ENCODE assay signal across 20 cellular contexts in the genomic region with DNA sequence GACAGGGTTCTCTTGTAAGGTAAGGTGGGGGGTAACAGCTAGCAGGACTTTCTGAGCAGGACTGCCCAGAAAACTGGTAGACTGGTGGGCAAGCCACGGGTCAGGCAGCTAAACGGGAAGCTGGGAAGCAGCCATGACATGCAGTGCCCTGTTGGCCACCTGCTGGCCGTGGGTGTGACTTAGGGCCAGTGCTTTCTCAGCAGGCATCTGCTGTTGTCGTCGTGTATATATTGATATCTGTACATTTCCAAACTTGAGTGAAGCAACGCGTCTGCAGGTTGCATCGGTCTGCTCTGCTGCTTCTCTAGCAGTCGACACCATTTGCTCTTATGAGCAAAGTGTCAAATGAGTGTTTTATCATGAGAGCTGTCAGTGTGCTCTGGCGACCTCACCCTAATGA. TPM values are rescaled to one million over a fixed set of nuclear protein-coding genes. Genes with fewer than 3 reads are reported as not detected.
DNase-seq lines count a peak whose midpoint lies in the region; ATAC-seq and TF ChIP-seq lines count a peak whose summit lies in the region.
"Had no signal": no experiment of that assay in that cellular context is flagged by ENCODE, and none has a peak within 500 bp of the region (broad histone marks: within the 10 kb centered on the region; RNA-seq: fewer than 3 reads in every experiment).

No MANE protein-coding gene starts in this region.

- H3K27ac ChIP-seq in 22Rv1 (no peak overlapping the region), WERI-Rb-1 (no peak overlapping the region), cardiac muscle cell (no peak overlapping the region), hepatocyte (no peak overlapping the region)
- H3K27ac ChIP-seq: BLaER1, SJSA1 had no signal

- peak; percentile 12; the same call in 1 of the 2 replicates for TF ChIP-seq CTCF in 22Rv1 (IDR thresholded peaks at IDR 0.05)
- peak; percentile 23; the same call in 1 of the 2 replicates for TF ChIP-seq CTCF in BE2C (IDR thresholded peaks at IDR 0.05; ENCODE audit: low read depth, low read length)
- TF ChIP-seq CTCF in WERI-Rb-1 (IDR thresholded peaks at IDR 0.05; ENCODE audit: low read depth, low read length), result peak; percentile 44
- TF ChIP-seq CTCF in cardiac muscle cell (IDR thresholded peaks at IDR 0.05; ENCODE audit: low read depth, low read length), result peak; percentile 11
- no peak for TF ChIP-seq CTCF in hepatocyte (IDR thresholded peaks at IDR 0.05; ENCODE audit: poor library complexity)

- no peak overlapping the region for H3K4me2 ChIP-seq in hepatocyte
- H3K4me2 ChIP-seq: BLaER1 had no signal

- H3K27me3 ChIP-seq in BE2C (no peaks in the 10 kb centered on the region), WERI-Rb-1 (ENCODE audit: insufficient read depth, low read depth, severe bottlenecking) (no peaks in the 10 kb centered on the region), cardiac muscle cell (no peaks in the 10 kb centered on the region), hepatocyte (no peaks in the 10 kb centered on the region)
- H3K27me3 ChIP-seq: BLaER1, SJSA1 had no signal

- DNase-seq in BE2C (no peak), WERI-Rb-1 (no peak), cardiac muscle cell (ENCODE audit: low read depth in 1 of 2, low spot score in 1 of 2) (peak in 1 of 2 donors; percentile 22), OCI-M1 (lab: John Stamatoyannopoulos, UW) (no peak), hepatocyte (ENCODE audit: low spot score) (no peak)
- DNase-seq: activated CD4-positive, alpha-beta T cell treated with anti-CD3 and anti-CD28 coated beads, Interleukin-2, amount 50 U/mL, for 4 hours; activated gamma-delta T cell treated with Interleukin-2 at 50 U/mL for 16 hours; DMS79; effector memory CD4-positive, alpha-beta T cell; KG1; mesendoderm; NCI-H2227 treated with DMSO at 0.1 percent for 48 hours; retina; stimulated activated CD4-positive, alpha-beta T cell treated with anti-CD3 and anti-CD28 coated beads, Interleukin-1b, Interleukin-23, amount 100 ng/mL, for 48 hours; substantia nigra had no signal

- H3K4me1 ChIP-seq in BE2C, result no peaks in the 10 kb centered on the region
- no peaks in the 10 kb centered on the region for H3K4me1 ChIP-seq in cardiac muscle cell (ENCODE audit: low read depth)
- H3K4me1 ChIP-seq in hepatocyte (ENCODE audit: insufficient read depth), result no peaks in the 10 kb centered on the region
- H3K4me1 ChIP-seq: SJSA1 had no signal

- WGBS in hepatocyte (ENCODE audit: low lambda C conversion rate, missing lambda C conversion rate), result 88% methylated on average over 10 of the region's 10 CpGs

- no peaks in the 10 kb centered on the region for H3K9me3 ChIP-seq in BE2C
- no peaks in the 10 kb centered on the region for H3K9me3 ChIP-seq in WERI-Rb-1 (ENCODE audit: severe bottlenecking)
- no peaks in the 10 kb centered on the region for H3K9me3 ChIP-seq in cardiac muscle cell (ENCODE audit: low read depth)
- no peaks in the 10 kb centered on the region for H3K9me3 ChIP-seq in hepatocyte (ENCODE audit: low read depth)
- H3K9me3 ChIP-seq: BLaER1, SJSA1 had no signal

- no peak overlapping the region for H2AFZ ChIP-seq in hepatocyte

- H3K79me2 ChIP-seq in hepatocyte, result no peaks in the 10 kb centered on the region

- H3K9me2 ChIP-seq in hepatocyte (replicated peaks; ENCODE audit: insufficient read depth), result no peaks in the 10 kb centered on the region

- ATAC-seq in GM21390 (IDR thresholded peaks at IDR 0.05; ENCODE audit: unreplicated experiment) (no peak), GM21619 (IDR thresholded peaks at IDR 0.05; ENCODE audit: unreplicated experiment) (no peak)

- H4K20me1 ChIP-seq in hepatocyte (ENCODE audit: insufficient read depth, poor library complexity, severe bottlenecking), result no peaks in the 10 kb centered on the region
- H4K20me1 ChIP-seq: BLaER1 had no signal

- H3K4me3 ChIP-seq in BE2C (ENCODE audit: low read depth, low read length) (no peak overlapping the region), WERI-Rb-1 (ENCODE audit: low read depth, low read length) (no peak overlapping the region), cardiac muscle cell (no peak overlapping the region), hepatocyte (no peak overlapping the region)
- H3K4me3 ChIP-seq: BLaER1, SJSA1 had no signal

- H3K36me3 ChIP-seq in BE2C (no peaks in the 10 kb centered on the region), WERI-Rb-1 (peaks cover 9% of the 10 kb centered on the region; the same call in 1 of the 2 replicates), cardiac muscle cell (no peaks in the 10 kb centered on the region), hepatocyte (replicated peaks; ENCODE audit: insufficient read depth, low read depth) (no peaks in the 10 kb centered on the region)
- H3K36me3 ChIP-seq: SJSA1 had no signal

RNA-seq across cellular contexts. Expression of gene COA5, which starts 31.0 kb away (rescaled TPM):
- 21.3 TPM for polyA plus RNA-seq in BE2C (2012; ENCODE audit: insufficient read depth, insufficient read length, low read depth)
- 64.0 and 78.5 TPM in 2 replicates for total RNA-seq in cardiac muscle cell
- polyA plus RNA-seq in cardiac muscle cell, result 85.4 and 88.8 TPM in 2 replicates
- 50.7 and 58.4 TPM in 2 replicates for total RNA-seq in hepatocyte
- 48.8 and 49.9 TPM in 2 replicates for polyA plus RNA-seq in hepatocyte

RNA-seq across cellular contexts. Expression of gene UNC50, which starts 31.1 kb away (rescaled TPM):
- polyA plus RNA-seq in BE2C (2012; ENCODE audit: insufficient read depth, insufficient read length, low read depth), result 21.1 TPM
- total RNA-seq in cardiac muscle cell, result 35.0 and 37.9 TPM in 2 replicates
- polyA plus RNA-seq in cardiac muscle cell, result 53.7 and 60.8 TPM in 2 replicates
- total RNA-seq in hepatocyte, result 64.9 and 80.0 TPM in 2 replicates
- 78.8 and 80.4 TPM in 2 replicates for polyA plus RNA-seq in hepatocyte
